Comparison of ENCODE assay signal across 9 cellular contexts in the genomic region with DNA sequence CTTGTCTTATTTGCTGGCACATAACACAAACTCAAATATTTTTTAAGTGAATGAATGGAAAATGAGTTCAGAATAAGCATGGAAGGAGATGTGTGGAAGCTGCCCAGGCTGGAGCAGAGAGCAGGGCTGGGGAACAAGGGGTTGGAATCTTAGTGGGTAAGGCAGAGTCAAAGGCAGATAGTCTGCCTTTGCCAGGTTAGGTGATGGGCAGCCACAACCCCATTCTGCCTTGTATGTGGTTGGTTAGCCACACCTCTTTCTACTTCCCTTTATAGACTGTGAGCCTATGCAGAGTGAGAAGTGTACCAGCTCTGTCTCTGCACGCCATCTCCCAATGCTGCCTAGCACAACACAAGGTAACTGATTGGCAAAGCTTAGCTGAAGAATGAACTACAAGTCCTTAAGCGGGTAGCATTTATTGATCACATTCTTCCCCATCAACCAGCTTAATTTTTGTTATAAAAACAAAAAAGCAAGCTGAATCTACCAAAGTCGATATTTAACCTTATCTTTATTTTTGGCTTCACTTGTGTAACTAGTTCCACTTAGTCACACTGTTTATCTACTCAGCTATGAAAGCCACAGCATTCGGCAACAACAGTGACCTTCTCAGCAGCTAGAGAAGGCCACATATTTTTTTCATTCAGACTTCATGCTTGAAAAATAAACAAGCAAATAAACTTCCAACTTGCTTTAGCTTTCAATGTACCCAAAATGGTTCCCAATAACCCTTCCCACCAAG.
A peak's percentile ranks its signal among the peaks of the same experiment; 100 is the strongest.
DNase-seq lines count a peak whose midpoint lies in the region; ATAC-seq and TF ChIP-seq lines count a peak whose summit lies in the region.
"Had no signal": no experiment of that assay in that cellular context is flagged by ENCODE, and none has a peak within 500 bp of the region (broad histone marks: within the 10 kb centered on the region; RNA-seq: fewer than 3 reads in every experiment).

No MANE protein-coding gene starts in this region.

- dilution Hi-C loops in mammary epithelial cell (cut with HindIII; ENCODE audit: low sequenced_read_pairs), result loop anchor here (5.0 kb wide), 1 partner anchor 56 kb away; no protein-coding TSS in a partner anchor

- no peaks in the 10 kb centered on the region for H3K79me2 ChIP-seq in mammary epithelial cell (ENCODE audit: insufficient read depth, low read length)

- no peak overlapping the region for H2AFZ ChIP-seq in mammary epithelial cell (ENCODE audit: low read depth, low read length)

- H3K27me3 ChIP-seq in breast epithelium (no peaks in the 10 kb centered on the region), mammary epithelial cell (ENCODE audit: insufficient read depth, low read length) (no peaks in the 10 kb centered on the region)

- H3K4me1 ChIP-seq in breast epithelium, result no peaks in the 10 kb centered on the region
- peaks cover 4% of the 10 kb centered on the region for H3K4me1 ChIP-seq in mammary epithelial cell (ENCODE audit: insufficient read depth, low read length)

- CTCF ChIA-PET in mammary epithelial cell (lab: Charles Lee; ENCODE audit: low non-redundant PET), result no interaction called here

- no peak overlapping the region for H3K9ac ChIP-seq in mammary epithelial cell (ENCODE audit: insufficient read depth, low read length)

- TF ChIP-seq POLR2A in breast epithelium (IDR thresholded peaks at IDR 0.05), result no peak

- no peak overlapping the region for H3K4me2 ChIP-seq in mammary epithelial cell (ENCODE audit: insufficient read depth, low read depth, low read length)

- H3K36me3 ChIP-seq in breast epithelium, result no peaks in the 10 kb centered on the region
- H3K36me3 ChIP-seq in mammary epithelial cell (ENCODE audit: insufficient read depth, low read length), result no peaks in the 10 kb centered on the region

- DNase-seq in breast epithelium (ENCODE audit: low spot score in 2 of 2) (no peak), mammary epithelial cell (no peak), pons (ENCODE audit: low spot score) (no peak), GM03348 (ENCODE audit: low spot score) (no peak)
- peak; percentile 33 for DNase-seq in activated CD4-positive, CD25-positive, alpha-beta regulatory T cell treated with anti-CD3 and anti-CD28 coated beads, Interleukin-2, amount 50 U/mL, for 72 hours
- DNase-seq in stimulated activated CD4-positive, alpha-beta T cell treated with anti-CD3 and anti-CD28 coated beads, Interleukin-4, amount 100 ng/mL, for 4 hours, result peak; percentile 4 to 5

- ATAC-seq in HG03196 (IDR thresholded peaks at IDR 0.05; ENCODE audit: unreplicated experiment) (peak; percentile 96), esophagus mucosa (peak; percentile 44)

- no TSS peak for BruUV-seq in mammary epithelial cell (replicated peaks; lab: Mats Ljungman, UMichigan)

- no peaks in the 10 kb centered on the region for H3K9me3 ChIP-seq in breast epithelium
- no peaks in the 10 kb centered on the region for H3K9me3 ChIP-seq in mammary epithelial cell (replicated peaks; ENCODE audit: insufficient read depth, low read length)

- H3K27ac ChIP-seq in breast epithelium (peak overlapping the region; percentile 5 to 82), mammary epithelial cell (ENCODE audit: insufficient read depth, low read depth, low read length) (no peak overlapping the region)
- H3K27ac ChIP-seq: C4-2B had no signal

- intact Hi-C loops in breast epithelium (cut with DNase I; ENCODE audit: low total_unique reads), result no loop called here
- intact Hi-C loops in mammary epithelial cell (cut with micrococcal nuclease), result no loop called here

- 96% methylated on average over 4 of the region's 4 CpGs for WGBS in mammary epithelial cell (ENCODE audit: low coverage, missing lambda C conversion rate)

- H3K4me3 ChIP-seq in breast epithelium, result no peak overlapping the region
- H3K4me3 ChIP-seq in mammary epithelial cell (replicated peaks in 1 of 3; ENCODE audit: insufficient read depth in 1 of 3, low read depth in 2 of 3, low read length in 3 of 3), result no peak overlapping the region

- in situ Hi-C loops in mammary epithelial cell (cut with MboI; ENCODE audit: low sequenced_read_pairs in 2 of 2), result loop anchor here in 1 of 2 donors (10.0 kb wide), 1 partner anchor 69 kb away; the partner anchor contains the start of gene KLHL3

- H4K20me1 ChIP-seq in mammary epithelial cell (ENCODE audit: insufficient read depth, low read length), result peaks cover 2% of the 10 kb centered on the region

- no peak for TF ChIP-seq CTCF in breast epithelium (IDR thresholded peaks at IDR 0.05)
- TF ChIP-seq CTCF in mammary epithelial cell (conservative IDR thresholded peaks at IDR 0.05 in 1 of 2, IDR thresholded peaks at IDR 0.05 in 1 of 2; ENCODE audit: extremely low read depth in 1 of 2, insufficient read depth in 1 of 2, low read depth in 1 of 2, low read length in 2 of 2), result no peak

Comparison
In these comparisons a context has a peak if more than half of its experiments do, and no peak if none do; other contexts are left out.
1. DNase-seq: peak in activated CD4-positive, CD25-positive, alpha-beta regulatory T cell treated with anti-CD3 and anti-CD28 coated beads, Interleukin-2, amount 50 U/mL, for 72 hours (single experiment) and stimulated activated CD4-positive, alpha-beta T cell treated with anti-CD3 and anti-CD28 coated beads, Interleukin-4, amount 100 ng/mL, for 4 hours (2 of 2); none in breast epithelium (0 of 2), mammary epithelial cell (single experiment), pons (single experiment) and GM03348 (single experiment).